ENCODE assay signal across 13 cellular contexts in the genomic region with DNA sequence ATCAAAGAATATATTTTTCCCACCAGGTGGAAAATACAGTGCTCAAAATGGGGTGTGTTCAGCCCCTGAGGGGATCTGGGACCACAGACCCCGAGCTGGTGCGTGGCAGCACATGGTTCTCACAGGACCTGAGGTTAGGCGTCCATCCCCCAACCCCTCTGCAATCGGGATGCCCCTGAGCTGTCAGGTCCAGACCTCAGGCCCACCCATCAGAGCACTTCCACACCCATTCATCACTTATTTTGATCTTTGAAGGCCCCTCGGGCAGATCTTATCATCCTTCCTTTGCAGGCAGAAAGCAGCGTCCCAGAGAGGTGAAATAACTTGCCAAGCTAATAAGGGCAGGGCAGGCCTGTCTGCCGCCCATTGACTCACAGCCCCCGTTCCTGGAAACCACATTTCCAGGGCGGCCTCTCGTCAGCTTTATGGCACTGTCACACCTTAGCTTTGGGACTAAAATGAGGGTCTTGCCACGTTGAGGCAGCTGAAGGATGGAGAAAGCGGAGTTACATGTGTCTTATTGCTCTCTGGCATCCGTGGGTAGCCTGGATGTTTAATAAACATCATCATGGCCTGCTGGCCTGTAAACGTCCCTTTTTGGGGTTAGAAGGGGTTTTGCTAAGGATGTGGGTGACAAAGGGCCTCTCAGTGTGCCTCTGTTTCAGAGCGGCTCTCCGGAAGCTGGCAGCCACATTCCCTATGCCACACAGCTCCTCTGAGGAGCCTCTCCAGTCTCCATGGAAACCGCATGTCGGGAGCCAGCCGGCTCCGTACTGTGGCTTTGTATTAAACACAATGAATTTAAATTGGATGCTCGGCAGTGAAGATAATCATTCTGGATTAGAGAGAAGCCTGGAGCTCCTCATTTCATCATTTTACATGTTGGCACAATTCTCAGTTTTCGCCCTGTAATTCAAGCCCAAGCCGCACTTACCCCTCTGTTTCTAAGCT. TPM values are rescaled to one million over a fixed set of nuclear protein-coding genes. Genes with fewer than 3 reads are reported as not detected.
DNase-seq lines count a peak whose midpoint lies in the region; ATAC-seq, FAIRE-seq and TF ChIP-seq lines count a peak whose summit lies in the region.
"Had no signal": no experiment of that assay in that cellular context is flagged by ENCODE, and none has a peak within 500 bp of the region (broad histone marks: within the 10 kb centered on the region; RNA-seq: fewer than 3 reads in every experiment).

No MANE protein-coding gene starts in this region.

- H4K20me1 ChIP-seq in astrocyte (ENCODE audit: insufficient read depth, low read length): no peaks in the 10 kb centered on the region

- no peak for ATAC-seq in HG02642 (IDR thresholded peaks at IDR 0.05; ENCODE audit: poor library complexity, unreplicated experiment)
- ATAC-seq: sciatic nerve had no signal

- 21% methylated on average over 22 of the region's 23 CpGs for WGBS in suprapubic skin

- peaks cover 4% of the 10 kb centered on the region for H3K27me3 Mint-ChIP-seq in astrocyte (ENCODE audit: low read depth, unreplicated experiment)

- no peak overlapping the region for H3K4me3 ChIP-seq in astrocyte (ENCODE audit: insufficient read depth, low read depth, low read length)
- no peak overlapping the region for H3K4me3 ChIP-seq in suprapubic skin

- TF ChIP-seq EP300 in suprapubic skin (IDR thresholded peaks at IDR 0.05): no peak

- H3K36me3 ChIP-seq in astrocyte (ENCODE audit: insufficient read depth, low read length) (no peaks in the 10 kb centered on the region), suprapubic skin (no peaks in the 10 kb centered on the region)

- H3K9me3 ChIP-seq in astrocyte (ENCODE audit: insufficient read depth, low read depth, low read length) (no peaks in the 10 kb centered on the region), suprapubic skin (no peaks in the 10 kb centered on the region)

- H3K27me3 ChIP-seq in astrocyte (ENCODE audit: insufficient read depth, low read length) (peaks cover 50% of the 10 kb centered on the region), suprapubic skin (peaks cover 71% of the 10 kb centered on the region)

- H3K4me2 ChIP-seq in astrocyte (ENCODE audit: low read length): peak overlapping the region; percentile 55

- no peak overlapping the region for H3K9ac ChIP-seq in astrocyte (ENCODE audit: low read length)

- peaks cover 8% of the 10 kb centered on the region for H3K4me1 ChIP-seq in astrocyte (ENCODE audit: insufficient read depth, low read length)
- H3K4me1 ChIP-seq in suprapubic skin: peaks cover 5% of the 10 kb centered on the region

- no peak for TF ChIP-seq POLR2A in suprapubic skin (IDR thresholded peaks at IDR 0.05)

- H3K4me3 Mint-ChIP-seq in astrocyte (ENCODE audit: unreplicated experiment): no peak overlapping the region
- H3K4me3 Mint-ChIP-seq: activated B cell treated with CpG ODN at 0.5 μM for 24 hours had no signal

- H3K27ac Mint-ChIP-seq in astrocyte (ENCODE audit: unreplicated experiment): peak overlapping the region; percentile 84
- H3K27ac Mint-ChIP-seq: activated B cell treated with CpG ODN at 0.5 μM for 24 hours had no signal

- no peaks in the 10 kb centered on the region for H3K79me2 ChIP-seq in astrocyte (ENCODE audit: insufficient read depth, low read length)

- FAIRE-seq in astrocyte (lab: Jason Lieb, UNC): no peak
- FAIRE-seq: A204.1 had no signal

- no peak overlapping the region for H3K27ac ChIP-seq in astrocyte (ENCODE audit: low read depth, low read length)
- no peak overlapping the region for H3K27ac ChIP-seq in suprapubic skin

- DNase-seq in activated CD8-positive, alpha-beta memory T cell treated with anti-CD3 and anti-CD28 coated beads for 24 hours: peak; percentile 26
- no peak for DNase-seq in activated CD8-positive, alpha-beta memory T cell treated with anti-CD3 and anti-CD28 coated beads, Interleukin-2, amount 50 U/mL, for 4 hours
- DNase-seq in astrocyte (ENCODE audit: low read depth) (no peak), kidney tubule cell (ENCODE audit: low spot score) (peak; percentile 8), suprapubic skin (ENCODE audit: low spot score in 2 of 2) (no peak), RKO (ENCODE audit: low spot score) (no peak), mucosa of gallbladder (ENCODE audit: low spot score) (no peak)
- DNase-seq: activated B cell treated with CpG ODN at 0.5 μM for 24 hours; activated effector memory CD4-positive, alpha-beta T cell treated with Interleukin-2 at 50 U/mL for 16 hours; kidney glomerular epithelial cell had no signal

- H2AFZ ChIP-seq in astrocyte (ENCODE audit: low read depth, low read length): peak overlapping the region; percentile 57

- H3K9me3 Mint-ChIP-seq in astrocyte (ENCODE audit: unreplicated experiment): no peaks in the 10 kb centered on the region

- H3K4me1 Mint-ChIP-seq in astrocyte (ENCODE audit: low read depth, unreplicated experiment): peaks cover 26% of the 10 kb centered on the region
- H3K4me1 Mint-ChIP-seq: activated B cell treated with CpG ODN at 0.5 μM for 24 hours had no signal

- peaks cover 3% of the 10 kb centered on the region for H3K36me3 Mint-ChIP-seq in astrocyte (ENCODE audit: low read depth, unreplicated experiment)

- TF ChIP-seq CTCF in astrocyte (IDR thresholded peaks at IDR 0.05; ENCODE audit: insufficient read depth, low read depth, low read length) (no peak), suprapubic skin (IDR thresholded peaks at IDR 0.05) (no peak)

RNA-seq across cellular contexts. Expression of gene MAPRE3, which starts 58.3 kb away (rescaled TPM):
- total RNA-seq in astrocyte (27.0 and 29.0 TPM in 2 replicates), suprapubic skin (10 to 100 TPM; 29.5 to 57.5 (median 34.0) TPM), mucosa of gallbladder (25.2 TPM)

Comparison
In these comparisons a context has a peak if more than half of its experiments do, and no peak if none do; other contexts are left out.
1. DNase-seq: peak in activated CD8-positive, alpha-beta memory T cell treated with anti-CD3 and anti-CD28 coated beads for 24 hours (single experiment) and kidney tubule cell (single experiment); none in activated CD8-positive, alpha-beta memory T cell treated with anti-CD3 and anti-CD28 coated beads, Interleukin-2, amount 50 U/mL, for 4 hours (single experiment), astrocyte (single experiment), suprapubic skin (0 of 2), RKO (single experiment) and mucosa of gallbladder (single experiment).